24 cellular contexts compared by ENCODE assay signal in genomic region chr3:24579008-24579407, GRCh38.
A peak's percentile ranks its signal among the peaks of the same experiment; 100 is the strongest.
DNase-seq lines count a peak whose midpoint lies in the region; FAIRE-seq and TF ChIP-seq lines count a peak whose summit lies in the region.
"Had no signal": no experiment of that assay in that cellular context is flagged by ENCODE, and none has a peak within 500 bp of the region (broad histone marks: within the 10 kb centered on the region; RNA-seq: fewer than 3 reads in every experiment).

No MANE protein-coding gene starts in this region.

- H3K4me1 Mint-ChIP-seq in endodermal cell, result peaks cover 10% of the 10 kb centered on the region
- no peaks in the 10 kb centered on the region for H3K4me1 Mint-ChIP-seq in activated naive CD4-positive, alpha-beta T cell treated with anti-CD3 and anti-CD28 coated beads for 36 hours (ENCODE audit: low read depth)

- no peaks in the 10 kb centered on the region for H3K36me3 ChIP-seq in mammary epithelial cell (ENCODE audit: insufficient read depth, low read length)
- H3K36me3 ChIP-seq in breast epithelium, result no peaks in the 10 kb centered on the region
- H3K36me3 ChIP-seq in endodermal cell (ENCODE audit: control insufficient read depth, insufficient read depth, low read length), result no peaks in the 10 kb centered on the region
- H3K36me3 ChIP-seq in keratinocyte (ENCODE audit: control insufficient read depth in 2 of 2, extremely low read depth in 1 of 2, insufficient read depth in 2 of 2, low read length in 2 of 2), result no peaks in the 10 kb centered on the region
- H3K36me3 ChIP-seq: MG63 had no signal

- H3K27ac Mint-ChIP-seq in endodermal cell, result no peak overlapping the region
- no peak overlapping the region for H3K27ac Mint-ChIP-seq in activated naive CD4-positive, alpha-beta T cell treated with anti-CD3 and anti-CD28 coated beads for 36 hours

- H3K4me3 ChIP-seq in mammary epithelial cell (replicated peaks in 1 of 3; ENCODE audit: insufficient read depth in 1 of 3, low read depth in 2 of 3, low read length in 3 of 3), result no peak overlapping the region
- no peak overlapping the region for H3K4me3 ChIP-seq in breast epithelium
- H3K4me3 ChIP-seq in endodermal cell (ENCODE audit: low read length), result no peak overlapping the region
- H3K4me3 ChIP-seq in keratinocyte (ENCODE audit: control insufficient read depth in 2 of 3, extremely low read depth in 1 of 3, insufficient read depth in 2 of 3, low read depth in 1 of 3, low read length in 3 of 3), result no peak overlapping the region
- H3K4me3 ChIP-seq: MG63 had no signal

- 79% methylated on average over 3 of the region's 3 CpGs for WGBS in mammary epithelial cell (ENCODE audit: low coverage, missing lambda C conversion rate)
- 94% methylated on average over 3 of the region's 3 CpGs; no CpG with 5 or more reads in 1 of the 2 experiments for WGBS in endodermal cell (ENCODE audit: insufficient coverage in 1 of 2, insufficient read length in 1 of 2), 2 experiments

- no peak overlapping the region for H3K4me3 Mint-ChIP-seq in endodermal cell
- H3K4me3 Mint-ChIP-seq in activated naive CD4-positive, alpha-beta T cell treated with anti-CD3 and anti-CD28 coated beads for 36 hours, result no peak overlapping the region

- dilution Hi-C loops in mammary epithelial cell (cut with HindIII; ENCODE audit: low sequenced_read_pairs) (no loop called here), keratinocyte (cut with MboI; ENCODE audit: extremely low pct_ligation_motif_present, low sequenced_read_pairs) (no loop called here)

- H3K27ac ChIP-seq in mammary epithelial cell (ENCODE audit: insufficient read depth, low read depth, low read length) (no peak overlapping the region), breast epithelium (no peak overlapping the region), endodermal cell (ENCODE audit: low read depth, low read length) (no peak overlapping the region), keratinocyte (ENCODE audit: control insufficient read depth, insufficient read depth, low read length) (no peak overlapping the region)
- H3K27ac ChIP-seq: C4-2B had no signal

- FAIRE-seq in keratinocyte (lab: Jason Lieb, UNC), result no peak
- FAIRE-seq: GM18507, GM19239, HepG2, RCC 7860 had no signal

- no peak overlapping the region for H3K4me2 ChIP-seq in mammary epithelial cell (ENCODE audit: insufficient read depth, low read depth, low read length)
- H3K4me2 ChIP-seq in keratinocyte (ENCODE audit: control insufficient read depth, extremely low read depth, insufficient read depth, low read depth, low read length), result peak overlapping the region; percentile 55

- no peaks in the 10 kb centered on the region for H3K9me3 Mint-ChIP-seq in endodermal cell
- peaks cover 4% of the 10 kb centered on the region for H3K9me3 Mint-ChIP-seq in activated naive CD4-positive, alpha-beta T cell treated with anti-CD3 and anti-CD28 coated beads for 36 hours

- H4K20me1 ChIP-seq in mammary epithelial cell (ENCODE audit: insufficient read depth, low read length), result no peaks in the 10 kb centered on the region
- no peaks in the 10 kb centered on the region for H4K20me1 ChIP-seq in keratinocyte (ENCODE audit: control insufficient read depth, extremely low read depth, insufficient read depth, low read length)

- TF ChIP-seq CTCF in mammary epithelial cell (conservative IDR thresholded peaks at IDR 0.05 in 1 of 2, IDR thresholded peaks at IDR 0.05 in 1 of 2; ENCODE audit: extremely low read depth in 1 of 2, insufficient read depth in 1 of 2, low read depth in 1 of 2, low read length in 2 of 2) (no peak), breast epithelium (IDR thresholded peaks at IDR 0.05) (no peak), endodermal cell (conservative IDR thresholded peaks at IDR 0.05) (no peak), keratinocyte (optimal IDR thresholded peaks at IDR 0.05 in 1 of 3, IDR thresholded peaks at IDR 0.05 in 1 of 3, conservative IDR thresholded peaks at IDR 0.05 in 1 of 3; ENCODE audit: extremely low read depth in 1 of 3, insufficient read depth in 2 of 3, low read length in 3 of 3) (no peak)

- no peaks in the 10 kb centered on the region for H3K9me1 ChIP-seq in keratinocyte (ENCODE audit: control insufficient read depth, extremely low read depth, insufficient read depth, low read length)

- H3K9ac ChIP-seq in mammary epithelial cell (ENCODE audit: insufficient read depth, low read length) (no peak overlapping the region), endodermal cell (ENCODE audit: extremely low read depth, low read length, poor library complexity, severe bottlenecking) (no peak overlapping the region), keratinocyte (ENCODE audit: control insufficient read depth, extremely low read depth, insufficient read depth, low read length) (no peak overlapping the region)

- in situ Hi-C loops in mammary epithelial cell (cut with MboI; ENCODE audit: low sequenced_read_pairs in 2 of 2), result no loop called here

- H2AFZ ChIP-seq in mammary epithelial cell (ENCODE audit: low read depth, low read length), result peak overlapping the region; percentile 76
- peak overlapping the region; percentile 80 for H2AFZ ChIP-seq in keratinocyte (ENCODE audit: control insufficient read depth, low read length)

- CTCF ChIA-PET in mammary epithelial cell (lab: Charles Lee; ENCODE audit: low non-redundant PET), result no interaction called here
- CTCF ChIA-PET in activated naive CD4-positive, alpha-beta T cell treated with anti-CD3 and anti-CD28 coated beads for 36 hours (lab: Charles Lee), result no interaction called here

- H3K27me3 Mint-ChIP-seq in endodermal cell (ENCODE audit: insufficient read depth), result no peaks in the 10 kb centered on the region
- H3K27me3 Mint-ChIP-seq in activated naive CD4-positive, alpha-beta T cell treated with anti-CD3 and anti-CD28 coated beads for 36 hours (ENCODE audit: low read depth), result peaks cover 2% of the 10 kb centered on the region

- H3K9me3 ChIP-seq in mammary epithelial cell (replicated peaks; ENCODE audit: insufficient read depth, low read length) (no peaks in the 10 kb centered on the region), breast epithelium (no peaks in the 10 kb centered on the region), endodermal cell (ENCODE audit: control insufficient read depth, low read length) (no peaks in the 10 kb centered on the region), keratinocyte (ENCODE audit: control insufficient read depth, low read depth, low read length) (no peaks in the 10 kb centered on the region)
- H3K9me3 ChIP-seq: MG63 had no signal

- BruUV-seq in mammary epithelial cell (replicated peaks; lab: Mats Ljungman, UMichigan), result no TSS peak

- intact Hi-C loops in mammary epithelial cell (cut with micrococcal nuclease), result no loop called here
- intact Hi-C loops in breast epithelium (cut with DNase I; ENCODE audit: low total_unique reads), result no loop called here
- intact Hi-C loops in activated naive CD4-positive, alpha-beta T cell treated with anti-CD3 and anti-CD28 coated beads for 36 hours (cut with micrococcal nuclease), result no loop called here

- TF ChIP-seq POLR2A in breast epithelium (IDR thresholded peaks at IDR 0.05), result no peak

- no peak for DNase-seq in mammary epithelial cell
- DNase-seq in breast epithelium (ENCODE audit: low spot score in 2 of 2), result no peak
- DNase-seq in endodermal cell, result peak; percentile 57
- no peak for DNase-seq in keratinocyte (ENCODE audit: low read depth, low spot score)
- DNase-seq in ureter (ENCODE audit: low spot score), result peak; percentile 63
- DNase-seq in GF-D8 (lab: John Stamatoyannopoulos, UW), result no peak
- DNase-seq in activated naive CD4-positive, alpha-beta T cell treated with anti-CD3 and anti-CD28 coated beads for 36 hours, result no peak
- DNase-seq in AG08395 (ENCODE audit: low spot score), result no peak
- DNase-seq: 8988T, COR-L47, DMS153, GOT3, MG63, NCI-H1105 treated with DMSO at 0.1 percent for 48 hours, NCI-H1930, NCI-H2171, NCI-H446 treated with DMSO at 0.1 percent for 48 hours, NCI-H748 treated with DMSO at 0.1 percent for 48 hours, SHP77 treated with DMSO at 0.1 percent for 48 hours had no signal

- no peaks in the 10 kb centered on the region for H3K36me3 Mint-ChIP-seq in endodermal cell (ENCODE audit: low read depth)
- no peaks in the 10 kb centered on the region for H3K36me3 Mint-ChIP-seq in activated naive CD4-positive, alpha-beta T cell treated with anti-CD3 and anti-CD28 coated beads for 36 hours (ENCODE audit: low read depth)

- no peaks in the 10 kb centered on the region for H3K4me1 ChIP-seq in mammary epithelial cell (ENCODE audit: insufficient read depth, low read length)
- no peaks in the 10 kb centered on the region for H3K4me1 ChIP-seq in breast epithelium
- no peaks in the 10 kb centered on the region for H3K4me1 ChIP-seq in endodermal cell (ENCODE audit: control insufficient read depth, insufficient read depth, low read length)
- H3K4me1 ChIP-seq in keratinocyte (ENCODE audit: control insufficient read depth, extremely low read depth, insufficient read depth, low read length), result peaks cover 4% of the 10 kb centered on the region

- H3K79me2 ChIP-seq in mammary epithelial cell (ENCODE audit: insufficient read depth, low read length) (no peaks in the 10 kb centered on the region), keratinocyte (ENCODE audit: control insufficient read depth, insufficient read depth, low read length) (no peaks in the 10 kb centered on the region)

- no peaks in the 10 kb centered on the region for H3K27me3 ChIP-seq in mammary epithelial cell (ENCODE audit: insufficient read depth, low read length)
- no peaks in the 10 kb centered on the region for H3K27me3 ChIP-seq in breast epithelium
- H3K27me3 ChIP-seq in endodermal cell (ENCODE audit: control insufficient read depth, insufficient read depth, low read length, poor library complexity, severe bottlenecking), result no peaks in the 10 kb centered on the region
- no peaks in the 10 kb centered on the region for H3K27me3 ChIP-seq in keratinocyte (ENCODE audit: control insufficient read depth, extremely low read depth, insufficient read depth, low read length)
- H3K27me3 ChIP-seq: MG63 had no signal

Comparison
In these comparisons a context has a peak if more than half of its experiments do, and no peak if none do; other contexts are left out.
1. DNase-seq: peak in endodermal cell (single experiment) and ureter (single experiment); none in mammary epithelial cell (single experiment), breast epithelium (0 of 2), keratinocyte (single experiment), GF-D8 (single experiment), activated naive CD4-positive, alpha-beta T cell treated with anti-CD3 and anti-CD28 coated beads for 36 hours (single experiment) and AG08395 (single experiment).